In genomic region chr22:42288791-42289190, GRCh38 we compare ENCODE assay signal across 22 cellular contexts.
"Had no signal": no experiment of that assay in that cellular context is flagged by ENCODE, and none has a peak within 500 bp of the region (broad histone marks: within the 10 kb centered on the region; RNA-seq: fewer than 3 reads in every experiment).

No MANE protein-coding gene starts in this region.

- DNase-seq: activated CD4-positive, alpha-beta T cell treated with anti-CD3 and anti-CD28 coated beads for 36 hours; activated CD4-positive, CD25-positive, alpha-beta regulatory T cell; activated effector memory CD4-positive, alpha-beta T cell treated with anti-CD3 and anti-CD28 coated beads, Interleukin-2, amount 50 U/mL, for 16 hours; activated naive CD4-positive, alpha-beta T cell treated with anti-CD3 and anti-CD28 coated beads for 36 hours; activated naive CD8-positive, alpha-beta T cell treated with anti-CD3 and anti-CD28 coated beads for 36 hours; activated T-cell treated with anti-CD3 and anti-CD28 coated beads for 4 hours; adrenal gland; brain microvascular endothelial cell; central memory CD4-positive, alpha-beta T cell; gastrocnemius medialis; glutamatergic neuron; left ventricle myocardium inferior; midbrain; naive thymus-derived CD4-positive, alpha-beta T cell; psoas muscle; stimulated activated naive CD4-positive, alpha-beta T cell; tibial artery had no signal

- H3K9me3 Mint-ChIP-seq: activated naive CD4-positive, alpha-beta T cell treated with anti-CD3 and anti-CD28 coated beads for 36 hours; activated naive CD8-positive, alpha-beta T cell treated with anti-CD3 and anti-CD28 coated beads for 36 hours; activated T-helper 1 cell treated with anti-CD3 and anti-CD28 coated beads, Interleukin-12 subunit alpha, Interleukin-12 subunit beta, Interleukin-2, Interleukin-4 antibody, amounts not matched to agents 30 ng/mL and 10 ng/mL and 1 ng/mL, durations not matched to agents 14 hours and 24 hours and 36 hours; memory B cell; naive thymus-derived CD4-positive, alpha-beta T cell had no signal

- H3K9me3 ChIP-seq: adrenal gland, ascending aorta, gastrocnemius medialis, left ventricle myocardium inferior, pancreas, psoas muscle, suprapubic skin, tibial artery had no signal

- ATAC-seq: activated CD4-positive, alpha-beta T cell treated with anti-CD3 and anti-CD28 coated beads for 36 hours; gastrocnemius medialis; naive thymus-derived CD4-positive, alpha-beta T cell; pancreas; psoas muscle had no signal

- H3K36me3 Mint-ChIP-seq: activated naive CD8-positive, alpha-beta T cell treated with anti-CD3 and anti-CD28 coated beads for 36 hours; memory B cell; naive thymus-derived CD4-positive, alpha-beta T cell had no signal

- H3K4me3 Mint-ChIP-seq: activated CD4-positive, alpha-beta T cell treated with anti-CD3 and anti-CD28 coated beads for 36 hours; activated naive CD4-positive, alpha-beta T cell treated with anti-CD3 and anti-CD28 coated beads for 36 hours; activated naive CD8-positive, alpha-beta T cell treated with anti-CD3 and anti-CD28 coated beads for 36 hours; activated T-helper 1 cell treated with anti-CD3 and anti-CD28 coated beads, Interleukin-12 subunit alpha, Interleukin-12 subunit beta, Interleukin-2, Interleukin-4 antibody, amounts not matched to agents 30 ng/mL and 10 ng/mL and 1 ng/mL, durations not matched to agents 14 hours and 24 hours and 36 hours; memory B cell had no signal

- H3K36me3 ChIP-seq: adrenal gland, ascending aorta, brain microvascular endothelial cell, gastrocnemius medialis, left ventricle myocardium inferior, pancreas, suprapubic skin, tibial artery had no signal

- H3K27me3 Mint-ChIP-seq: memory B cell had no signal

- H3K27ac ChIP-seq: adrenal gland, ascending aorta, brain microvascular endothelial cell, gastrocnemius medialis, left ventricle myocardium inferior, pancreas, psoas muscle, suprapubic skin, tibial artery had no signal

- H3K4me3 ChIP-seq: adrenal gland, ascending aorta, gastrocnemius medialis, left ventricle myocardium inferior, pancreas, psoas muscle, suprapubic skin, tibial artery had no signal

- H3K27ac Mint-ChIP-seq: activated CD4-positive, alpha-beta T cell treated with anti-CD3 and anti-CD28 coated beads for 36 hours; activated naive CD4-positive, alpha-beta T cell treated with anti-CD3 and anti-CD28 coated beads for 36 hours; activated naive CD8-positive, alpha-beta T cell treated with anti-CD3 and anti-CD28 coated beads for 36 hours; activated T-helper 1 cell treated with anti-CD3 and anti-CD28 coated beads, Interleukin-12 subunit alpha, Interleukin-12 subunit beta, Interleukin-2, Interleukin-4 antibody, amounts not matched to agents 30 ng/mL and 10 ng/mL and 1 ng/mL, durations not matched to agents 14 hours and 24 hours and 36 hours; memory B cell had no signal
